9 cellular contexts compared by ENCODE assay signal in genomic region chr4:25330905-25331816, GRCh38. TPM values are rescaled to one million over a fixed set of nuclear protein-coding genes. Genes with fewer than 3 reads are reported as not detected.
DNase-seq lines count a peak whose midpoint lies in the region; ATAC-seq and TF ChIP-seq lines count a peak whose summit lies in the region.
"Had no signal": no experiment of that assay in that cellular context is flagged by ENCODE, and none has a peak within 500 bp of the region (broad histone marks: within the 10 kb centered on the region; RNA-seq: fewer than 3 reads in every experiment).

No MANE protein-coding gene starts in this region.

- DNase-seq in activated B cell treated with CpG ODN at 0.5 μM for 24 hours = no peak
- DNase-seq in omental fat pad (ENCODE audit: low spot score) = no peak
- no peak for DNase-seq in caudate nucleus (lab: John Stamatoyannopoulos, UW)
- DNase-seq in NCI-H146 treated with DMSO at 0.1 percent for 48 hours (lab: John Stamatoyannopoulos, UW; ENCODE audit: unreplicated experiment) = no peak
- no peak for DNase-seq in NCI-H1930 (lab: John Stamatoyannopoulos, UW)
- no peak for DNase-seq in DMS79 treated with DMSO at 0.1 percent for 48 hours (lab: John Stamatoyannopoulos, UW)

- H3K36me3 Mint-ChIP-seq in activated B cell treated with CpG ODN at 0.5 μM for 24 hours (ENCODE audit: low read depth) = peaks cover 25% of the 10 kb centered on the region

- ATAC-seq in GM18868 (IDR thresholded peaks at IDR 0.05; ENCODE audit: unreplicated experiment) = peak; percentile 80
- peak; percentile 90 for ATAC-seq in HG02610 (IDR thresholded peaks at IDR 0.05; ENCODE audit: unreplicated experiment)
- no peak for ATAC-seq in activated B cell treated with CpG ODN at 0.5 μM for 24 hours (ENCODE audit: low read depth)
- ATAC-seq in omental fat pad (ENCODE audit: low FRiP score) = peak; percentile 41

- no peak overlapping the region for H3K27ac Mint-ChIP-seq in activated B cell treated with CpG ODN at 0.5 μM for 24 hours

- CTCF ChIA-PET in activated B cell treated with CpG ODN at 0.5 μM for 24 hours (lab: Charles Lee) = interaction anchor here (2.5 kb wide), 1 partner anchor 37 kb away, joined by 10 read pairs; no protein-coding TSS in a partner anchor

- no peak overlapping the region for H3K27ac ChIP-seq in caudate nucleus (ENCODE audit: low read depth, low read length)
- H3K27ac ChIP-seq: epithelial cell of prostate had no signal

- H3K27me3 Mint-ChIP-seq in activated B cell treated with CpG ODN at 0.5 μM for 24 hours = no peaks in the 10 kb centered on the region

- POLR2A ChIA-PET in activated B cell treated with CpG ODN at 0.5 μM for 24 hours (lab: Charles Lee) = interaction anchor here (2.0 kb wide), 1 partner anchor 19 kb away, joined by 4 read pairs; the partner anchor contains the start of gene ZCCHC4

- no peaks in the 10 kb centered on the region for H3K9me3 Mint-ChIP-seq in activated B cell treated with CpG ODN at 0.5 μM for 24 hours

- H3K4me1 Mint-ChIP-seq in activated B cell treated with CpG ODN at 0.5 μM for 24 hours = peaks cover 9% of the 10 kb centered on the region

- H3K4me3 Mint-ChIP-seq in activated B cell treated with CpG ODN at 0.5 μM for 24 hours = peak overlapping the region; percentile 64

- TF ChIP-seq CTCF in activated B cell treated with CpG ODN at 0.5 μM for 24 hours (IDR thresholded peaks at IDR 0.05) = no peak
- no peak for TF ChIP-seq CTCF in omental fat pad (IDR thresholded peaks at IDR 0.05)

- intact Hi-C loops in activated B cell treated with CpG ODN at 0.5 μM for 24 hours (cut with micrococcal nuclease) = no loop called here

RNA-seq across cellular contexts. Expression of gene ZCCHC4, which starts 18.6 kb away (rescaled TPM):
- total RNA-seq in activated B cell treated with CpG ODN at 0.5 μM for 24 hours (14.7 and 19.1 TPM in 2 replicates), omental fat pad (10 to 100 TPM in 2 of 4 donors, 1 to 10 TPM in 2; 9.1 to 13.1 (median 11.1) TPM)

RNA-seq across cellular contexts. Expression of gene ANAPC4, which starts 45.9 kb away (rescaled TPM):
- total RNA-seq in activated B cell treated with CpG ODN at 0.5 μM for 24 hours (36.8 and 37.0 TPM in 2 replicates), omental fat pad (10 to 100 TPM; 19.8 to 49.8 (median 27.2) TPM)
